In genomic region chr3:134362670-134363380, GRCh38 we compare ENCODE assay signal across 9 cellular contexts. TPM values are rescaled to one million over a fixed set of nuclear protein-coding genes. Genes with fewer than 3 reads are reported as not detected.
DNase-seq lines count a peak whose midpoint lies in the region; ATAC-seq, FAIRE-seq and TF ChIP-seq lines count a peak whose summit lies in the region.
"Had no signal": no experiment of that assay in that cellular context is flagged by ENCODE, and none has a peak within 500 bp of the region (broad histone marks: within the 10 kb centered on the region; RNA-seq: fewer than 3 reads in every experiment).

No MANE protein-coding gene starts in this region.

- TF ChIP-seq POLR2A in HepG2 (IDR thresholded peaks at IDR 0.05; ENCODE audit: insufficient read depth in 1 of 2, low read depth in 2 of 2, low read length in 2 of 2), result no peak
- no peak for TF ChIP-seq POLR2A in stomach (IDR thresholded peaks at IDR 0.05)
- TF ChIP-seq POLR2A in testis (IDR thresholded peaks at IDR 0.05), result no peak

- no peak overlapping the region for H3K23ac ChIP-seq in H9 (ENCODE audit: insufficient read length, low read depth, low read length)

- no peak overlapping the region for H4K5ac ChIP-seq in H9 (ENCODE audit: insufficient read length, low read depth, low read length)

- H3K14ac ChIP-seq in H9 (ENCODE audit: insufficient read depth, low read length), result no peak overlapping the region

- TF ChIP-seq EP300 in HepG2 (IDR thresholded peaks at IDR 0.05; ENCODE audit: low read depth in 2 of 2, low read length in 2 of 2) (no peak), HepG2 (CRISPR knock-in tag; IDR thresholded peaks at IDR 0.05; ENCODE audit: borderline replicate concordance) (no peak), stomach (IDR thresholded peaks at IDR 0.05) (no peak)

- H3K4me1 ChIP-seq in H9 (ENCODE audit: insufficient read depth, low read length), result peaks cover 21% of the 10 kb centered on the region; the same call in 1 of the 2 replicates
- peaks cover 29 to 95% of the 10 kb centered on the region in 2 donors for H3K4me1 ChIP-seq in ascending aorta
- peaks cover 44% of the 10 kb centered on the region for H3K4me1 ChIP-seq in HepG2 (ENCODE audit: insufficient read depth, low read length)
- peaks cover 92 to 100% (median 98%) of the 10 kb centered on the region in 4 donors for H3K4me1 ChIP-seq in stomach
- peaks cover 59% of the 10 kb centered on the region for H3K4me1 ChIP-seq in testis

- H3K4me3 Mint-ChIP-seq in H9, result 0 out of 5 replicates have a peak overlapping the region, but pooled peaks of 1 of the 2 experiments have one; percentile 6

- no peak for DNase-seq in H9
- no peak for DNase-seq in ascending aorta (ENCODE audit: low spot score in 2 of 2)
- no peak for DNase-seq in HepG2 (ENCODE audit: low spot score)
- DNase-seq in stomach, result no peak
- DNase-seq in NCI-H748 treated with DMSO at 0.1 percent for 48 hours (lab: John Stamatoyannopoulos, UW), result no peak
- no peak for DNase-seq in testis
- no peak for DNase-seq in NCI-H146 treated with DMSO at 0.1 percent for 48 hours (lab: John Stamatoyannopoulos, UW; ENCODE audit: unreplicated experiment)
- DNase-seq: NCI-H146 had no signal

- FAIRE-seq in HepG2 (lab: Jason Lieb, UNC), result no peak

- no peak overlapping the region; the same call in 1 of the 2 replicates for H3K4ac ChIP-seq in H9 (ENCODE audit: low read depth, low read length)

- peak overlapping the region; percentile 79 to 95 (median 85) for H3K27ac Mint-ChIP-seq in H9

- H2BK15ac ChIP-seq in H9 (ENCODE audit: low read depth, low read length), result no peak overlapping the region

- no peak overlapping the region for H3K56ac ChIP-seq in H9 (ENCODE audit: insufficient read length, low read depth, low read length)

- H3K9me3 ChIP-seq in H9 (ENCODE audit: control insufficient read depth, low read depth, low read length), result no peaks in the 10 kb centered on the region
- no peaks in the 10 kb centered on the region for H3K9me3 ChIP-seq in ascending aorta
- H3K9me3 ChIP-seq in HepG2 (ENCODE audit: low read length), result no peaks in the 10 kb centered on the region
- H3K9me3 ChIP-seq in stomach, result no peaks in the 10 kb centered on the region
- H3K9me3 ChIP-seq in testis, result no peaks in the 10 kb centered on the region

- H3K23me2 ChIP-seq in H9 (ENCODE audit: insufficient read length, low read depth, low read length, poor library complexity, severe bottlenecking), result no peaks in the 10 kb centered on the region

- H2BK5ac ChIP-seq in H9 (ENCODE audit: insufficient read length, low read length), result no peak overlapping the region

- in situ Hi-C loops in HepG2 (cut with HindIII; ENCODE audit: extremely low pct_ligation_motif_present, low pct_unique_long_range_greater_than_20kb), result no loop called here

- H2BK12ac ChIP-seq in H9 (ENCODE audit: insufficient read length, low read depth, low read length), result peak overlapping the region; percentile 37

- TF ChIP-seq RAD21 in HepG2 (CRISPR knock-in tag; IDR thresholded peaks at IDR 0.05), result no peak

- H3K27me3 ChIP-seq in H9 (ENCODE audit: insufficient read depth, low read length), result no peaks in the 10 kb centered on the region
- H3K27me3 ChIP-seq in ascending aorta, result no peaks in the 10 kb centered on the region
- no peaks in the 10 kb centered on the region for H3K27me3 ChIP-seq in HepG2 (ENCODE audit: control insufficient read depth in 1 of 2, insufficient read depth in 2 of 2, low read length in 2 of 2)
- H3K27me3 ChIP-seq in stomach, result no peaks in the 10 kb centered on the region
- no peaks in the 10 kb centered on the region for H3K27me3 ChIP-seq in testis

- H3K36me3 ChIP-seq in ascending aorta, result peaks cover 71 to 92% of the 10 kb centered on the region in 2 donors
- H3K36me3 ChIP-seq in HepG2 (replicated peaks in 1 of 2; ENCODE audit: control insufficient read depth in 1 of 2, insufficient read depth in 2 of 2, low read length in 2 of 2), result peaks cover 63 to 89% of the 10 kb centered on the region in 2 experiments
- H3K36me3 ChIP-seq in stomach, result peaks cover 74 to 89% (median 87%) of the 10 kb centered on the region in 4 donors
- no peaks in the 10 kb centered on the region for H3K36me3 ChIP-seq in testis (ENCODE audit: low read depth, missing control alignments)

- H3K18ac ChIP-seq in H9 (ENCODE audit: insufficient read length, low read depth, low read length), result no peak overlapping the region

- H3K79me1 ChIP-seq in H9 (ENCODE audit: insufficient read depth, low read depth, low read length, poor library complexity, severe bottlenecking), result no peaks in the 10 kb centered on the region

- intact Hi-C loops in ascending aorta (cut with DNase I) (loop anchor here (10.0 kb wide), 1 partner anchor 788 kb away; the partner anchor contains the start of gene CDV3), HepG2 (cut with micrococcal nuclease; ENCODE audit: unreplicated experiment) (loop anchor here (1.0 kb wide), 1 partner anchor 14 kb away; no protein-coding TSS in a partner anchor), stomach (cut with DNase I; ENCODE audit: low total_unique reads) (loop anchor here (5.0 kb wide), 1 partner anchor 46 kb away; no protein-coding TSS in a partner anchor), testis (cut with DNase I; ENCODE audit: low total_unique reads) (no loop called here)

- H3K27ac ChIP-seq in H9 (ENCODE audit: insufficient read length, low read depth, low read length) (no peak overlapping the region), ascending aorta (peak overlapping the region; percentile 81 to 92), HepG2 (ENCODE audit: extremely low read length, insufficient read depth, low read length) (no peak overlapping the region), stomach (peak overlapping the region; percentile 81 to 100 (median 98)), testis (peak overlapping the region in 1 of 2 donors; percentile 84)

- H4K20me1 ChIP-seq in H9 (ENCODE audit: control insufficient read depth, insufficient read depth, insufficient read length) (no peaks in the 10 kb centered on the region), HepG2 (ENCODE audit: insufficient read depth, low read length) (peaks cover 15% of the 10 kb centered on the region; the same call in 1 of the 2 replicates)

- no peak overlapping the region for H4K8ac ChIP-seq in H9 (replicated peaks; ENCODE audit: insufficient read length, low read depth, low read length)

- no peaks in the 10 kb centered on the region for H3K9me3 Mint-ChIP-seq in H9

- BruUV-seq in HepG2 (replicated peaks; lab: Mats Ljungman, UMichigan), result no TSS peak

- POLR2A ChIA-PET in HepG2 (lab: Yijun Ruan, JAX), result interaction anchor here (1.4 to 14.6 kb wide), 3 partner anchors 12 to 123 kb away, joined by 3 to 140 read pairs (median 5); partner anchors contain the start of genes AMOTL2, ANAPC13 and CEP63

- TF ChIP-seq CTCF in H9 (conservative IDR thresholded peaks at IDR 0.05) (no peak), ascending aorta (IDR thresholded peaks at IDR 0.05) (no peak), HepG2 (CRISPR knock-in tag; IDR thresholded peaks at IDR 0.05) (no peak), stomach (IDR thresholded peaks at IDR 0.05) (no peak), testis (IDR thresholded peaks at IDR 0.05) (no peak)

- no peaks in the 10 kb centered on the region for H3K79me2 ChIP-seq in H9 (ENCODE audit: insufficient read depth, low read length)
- H3K79me2 ChIP-seq in HepG2 (ENCODE audit: insufficient read depth, low read length), result no peaks in the 10 kb centered on the region

- no peak overlapping the region for H3T11ph ChIP-seq in H9 (ENCODE audit: low read length)

- no peak overlapping the region for H2AK5ac ChIP-seq in H9 (ENCODE audit: insufficient read length, low read length)

- no peaks in the 10 kb centered on the region; the same call in 1 of the 2 replicates for H3K27me3 Mint-ChIP-seq in H9 (ENCODE audit: low read depth)

- no CpG with 5 or more reads among the region's 6 CpGs for WGBS in H9 (ENCODE audit: extremely low coverage, insufficient read length, low lambda C conversion rate)
- 95% methylated on average over 5 of the region's 6 CpGs for WGBS in HepG2 (ENCODE audit: low lambda C conversion rate)
- WGBS in stomach, 5 donors, result 69 to 88% (median 82%) methylated on average over 6 of the region's 6 CpGs
- WGBS in testis, 2 donors, result 77 to 89% methylated on average over 5 to 6 of the region's 6 CpGs

- ATAC-seq in HepG2 (no peak), GM18867 (IDR thresholded peaks at IDR 0.05; ENCODE audit: unreplicated experiment) (no peak)

- H3K9ac ChIP-seq in H9 (ENCODE audit: extremely low read depth, insufficient read length, low read length) (no peak overlapping the region), HepG2 (ENCODE audit: insufficient read depth, low read depth, low read length) (no peak overlapping the region)

- no peak overlapping the region for H2BK120ac ChIP-seq in H9 (ENCODE audit: low read depth, low read length, poor library complexity, severe bottlenecking)

- H3K4me3 ChIP-seq in ascending aorta (peak overlapping the region in 1 of 2 donors; percentile 24), HepG2 (replicated peaks in 1 of 3; ENCODE audit: insufficient read depth in 1 of 3, low read depth in 2 of 3, low read length in 3 of 3) (no peak overlapping the region), stomach (no peak overlapping the region), testis (no peak overlapping the region)

- no peak overlapping the region for H2BK20ac ChIP-seq in H9 (ENCODE audit: low read depth, low read length, poor library complexity, severe bottlenecking)

- H4K91ac ChIP-seq in H9 (ENCODE audit: insufficient read length, low read depth, low read length), result peak overlapping the region; percentile 96

- peaks cover 51 to 63% of the 10 kb centered on the region in 2 experiments for H3K4me1 Mint-ChIP-seq in H9

- H2AFZ ChIP-seq in H9 (ENCODE audit: low read length) (no peak overlapping the region), HepG2 (ENCODE audit: low read length) (no peak overlapping the region)

- peaks cover 70 to 90% (median 85%) of the 10 kb centered on the region in 3 experiments for H3K36me3 Mint-ChIP-seq in H9 (ENCODE audit: insufficient read depth in 1 of 3, low read depth in 3 of 3)

- CTCF ChIA-PET in HepG2 (lab: Yijun Ruan, JAX; ENCODE audit: low intra/inter-chr PET ratio, low total read pairs), result no interaction called here

- no peak overlapping the region for H3K4me2 ChIP-seq in H9 (ENCODE audit: insufficient read depth, insufficient read length, low read length)
- H3K4me2 ChIP-seq in HepG2 (ENCODE audit: low read depth, low read length), result no peak overlapping the region

RNA-seq across cellular contexts. Expression of gene AMOTL2, which starts 11.4 kb away (rescaled TPM):
- total RNA-seq in H9 (2021) (30.9 and 35.3 TPM in 2 replicates), ascending aorta (156 TPM), HepG2 (2016; rRNA removed; fragmentation: Illumina TruSeq; extraction: Trizol) (11.5 and 17.3 TPM in 2 replicates), stomach (100 to 1,000 TPM in 1 of 5 donors, 10 to 100 TPM in 4; 29.3 to 782 (median 54.9) TPM), testis (10 to 100 TPM; 35.8 to 61.0 TPM)
- total RNA-seq in HepG2 (2016; cell fraction: cytosol; rRNA removed; fragmentation: Illumina TruSeq; extraction: Trizol; ENCODE audit: low read depth), result 1.3 and 1.8 TPM in 2 replicates
- 10.0 and 18.3 TPM in 2 replicates for total RNA-seq in HepG2 (2016; cell fraction: insoluble cytoplasmic fraction; rRNA removed; fragmentation: Illumina TruSeq; extraction: Trizol)
- 5.3 and 5.6 TPM in 2 replicates for total RNA-seq in HepG2 (2016; cell fraction: membrane; rRNA removed; fragmentation: Illumina TruSeq; extraction: Trizol)
- total RNA-seq in HepG2 (2016; cell fraction: nucleus; rRNA removed; fragmentation: Illumina TruSeq; extraction: Trizol), result 25.6 and 30.4 TPM in 2 replicates
- polyA plus RNA-seq in HepG2 (2011; rRNA removed) (14.0 and 18.5 TPM in 2 replicates), stomach (10 to 100 TPM; 10.6 to 16.6 (median 13.8) TPM), testis (ENCODE audit: insufficient read depth, low read depth, low replicate concordance) (19.6 TPM)
- polyA plus RNA-seq in HepG2 (2011; cell fraction: cytosol; rRNA removed), result 7.7 and 10.7 TPM in 2 replicates
- 39.3 and 76.1 TPM in 2 replicates for polyA plus RNA-seq in HepG2 (2011; cell fraction: nucleus; rRNA removed)
- 5.4 and 7.4 TPM in 2 replicates for polyA plus RNA-seq in HepG2 (2012)
- 0.38 and 0.55 TPM in 2 replicates for polyA plus RNA-seq in HepG2 (2016; cell fraction: cytosol; fragmentation: Illumina TruSeq; extraction: Trizol; ENCODE audit: low read depth)
- polyA plus RNA-seq in HepG2 (2016; cell fraction: insoluble cytoplasmic fraction; fragmentation: Illumina TruSeq; extraction: Trizol; ENCODE audit: low read depth), result 8.6 and 12.7 TPM in 2 replicates
- polyA plus RNA-seq in HepG2 (2016; cell fraction: membrane; fragmentation: Illumina TruSeq; extraction: Trizol; ENCODE audit: low read depth), result 1.5 and 1.7 TPM in 2 replicates
- polyA plus RNA-seq in HepG2 (2016; cell fraction: nucleus; fragmentation: Illumina TruSeq; extraction: Trizol; ENCODE audit: insufficient read depth, low read depth), result 19.3 and 21.2 TPM in 2 replicates
- 47.5 and 50.2 TPM in 2 replicates for polyA minus RNA-seq in HepG2 (2011; rRNA and poly(A)+ RNA removed; ENCODE audit: low replicate concordance)
- polyA minus RNA-seq in HepG2 (2011; cell fraction: cytosol; rRNA and poly(A)+ RNA removed), result 12.3 and 13.8 TPM in 2 replicates
- 44.1 and 53.9 TPM in 2 replicates for polyA minus RNA-seq in HepG2 (2011; cell fraction: nucleus; rRNA and poly(A)+ RNA removed)

Comparison
In these comparisons a context has a peak if more than half of its experiments do, and no peak if none do; other contexts are left out.
1. H3K27ac ChIP-seq: peak in ascending aorta (2 of 2) and stomach (5 of 5); none in H9 (single experiment) and HepG2 (single experiment).